In the genomic region with DNA sequence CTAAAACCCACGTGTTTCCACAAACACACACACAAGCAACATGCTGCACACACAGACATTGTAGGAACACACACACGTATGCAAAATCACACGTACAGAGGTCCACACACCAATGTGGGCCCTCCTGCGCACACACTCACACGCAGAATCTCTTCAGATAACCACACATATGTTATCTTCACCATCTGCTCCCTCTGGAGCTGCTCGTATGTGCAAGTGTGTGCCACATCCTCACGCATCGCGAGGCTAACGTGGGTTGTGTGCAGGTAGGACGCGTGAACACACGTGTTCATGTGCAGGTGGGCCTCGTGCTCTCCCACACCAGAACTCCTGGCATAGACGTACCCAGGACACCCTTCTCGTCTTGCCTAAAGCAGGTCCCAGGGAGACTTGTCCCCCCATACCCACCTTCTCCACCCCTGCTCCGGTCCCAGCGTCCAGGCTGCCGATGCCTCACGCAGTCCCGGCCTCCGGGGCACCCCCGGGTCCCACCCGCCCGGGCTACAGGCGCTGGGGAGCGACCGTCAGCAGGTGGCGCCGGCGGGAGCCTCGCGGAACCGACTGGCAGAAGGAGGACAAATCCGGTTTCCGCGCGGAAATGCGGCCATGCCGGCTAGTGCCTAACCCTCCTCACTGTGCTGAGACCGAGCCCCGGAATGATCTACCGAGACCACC, we compare ENCODE assay signal across 9 cellular contexts. TPM values are rescaled to one million over a fixed set of nuclear protein-coding genes. Genes with fewer than 3 reads are reported as not detected.
DNase-seq lines count a peak whose midpoint lies in the region; ATAC-seq and TF ChIP-seq lines count a peak whose summit lies in the region.
"Had no signal": no experiment of that assay in that cellular context is flagged by ENCODE, and none has a peak within 500 bp of the region (broad histone marks: within the 10 kb centered on the region; RNA-seq: fewer than 3 reads in every experiment).

No MANE protein-coding gene starts in this region.

- DNase-seq in C1 segment of cervical spinal cord (lab: John Stamatoyannopoulos, UW) (peak in 8 of 14 donors; percentile 23 to 64 (median 38)), SK-MEL-5 (ENCODE audit: low read depth, low spot score) (peak; percentile 6), erythroblast (lab: John Stamatoyannopoulos, UW) (no peak), NCI-H1930 (lab: John Stamatoyannopoulos, UW) (no peak)
- DNase-seq in activated naive CD8-positive, alpha-beta T cell treated with anti-CD3 and anti-CD28 coated beads, Interleukin-2, amount 50 U/mL, for 24 hours: peak; percentile 84
- DNase-seq in stimulated activated effector memory CD8-positive, alpha-beta T cell treated with anti-CD3 and anti-CD28 coated beads, Interleukin-12 subunit alpha, Interleukin-12 subunit beta, amount 100 ng/mL, for 72 hours (ENCODE audit: low spot score in 2 of 2): peak; percentile 47 to 70

- 36% methylated on average over 43 of the region's 43 CpGs for WGBS in liver

- in situ Hi-C loops in SK-MEL-5 (cut with HindIII; ENCODE audit: low pct_unique_long_range_greater_than_20kb, low sequenced_read_pairs): no loop called here

- peak in 1 of 2 donors; percentile 30 for TF ChIP-seq RAD21 in liver (IDR thresholded peaks at IDR 0.05)

- no peaks in the 10 kb centered on the region for H3K36me3 Mint-ChIP-seq in activated naive CD8-positive, alpha-beta T cell treated with anti-CD3 and anti-CD28 coated beads, Interleukin-2, amount 50 U/mL, for 24 hours (ENCODE audit: low read depth)
- no peaks in the 10 kb centered on the region for H3K36me3 Mint-ChIP-seq in stimulated activated effector memory CD8-positive, alpha-beta T cell treated with anti-CD3 and anti-CD28 coated beads, Interleukin-12 subunit alpha, Interleukin-12 subunit beta, amount 100 ng/mL, for 72 hours

- TF ChIP-seq POLR2A in erythroblast (IDR thresholded peaks at IDR 0.05; ENCODE audit: low read length): no peak

- H3K9ac ChIP-seq in liver (ENCODE audit: low read depth in 1 of 2, low read length in 2 of 2): no peak overlapping the region

- peaks cover 19% of the 10 kb centered on the region for H3K27me3 Mint-ChIP-seq in activated naive CD8-positive, alpha-beta T cell treated with anti-CD3 and anti-CD28 coated beads, Interleukin-2, amount 50 U/mL, for 24 hours

- H3K4me3 Mint-ChIP-seq in activated naive CD8-positive, alpha-beta T cell treated with anti-CD3 and anti-CD28 coated beads, Interleukin-2, amount 50 U/mL, for 24 hours: peak overlapping the region; percentile 83
- H3K4me3 Mint-ChIP-seq in stimulated activated effector memory CD8-positive, alpha-beta T cell treated with anti-CD3 and anti-CD28 coated beads, Interleukin-12 subunit alpha, Interleukin-12 subunit beta, amount 100 ng/mL, for 72 hours: peak overlapping the region; percentile 79

- no peaks in the 10 kb centered on the region for H3K4me1 ChIP-seq in liver (ENCODE audit: control insufficient read depth in 4 of 4, insufficient read depth in 4 of 4, low read length in 3 of 4)

- peak overlapping the region; percentile 84 for H3K27ac Mint-ChIP-seq in activated naive CD8-positive, alpha-beta T cell treated with anti-CD3 and anti-CD28 coated beads, Interleukin-2, amount 50 U/mL, for 24 hours
- peak overlapping the region; percentile 89 for H3K27ac Mint-ChIP-seq in stimulated activated effector memory CD8-positive, alpha-beta T cell treated with anti-CD3 and anti-CD28 coated beads, Interleukin-12 subunit alpha, Interleukin-12 subunit beta, amount 100 ng/mL, for 72 hours

- no peak overlapping the region for H3K4me3 ChIP-seq in liver (ENCODE audit: low read depth in 1 of 3, low read length in 3 of 3)

- peaks cover 0 to 5% (median 2%) of the 10 kb centered on the region in 4 donors for H3K27me3 ChIP-seq in liver (ENCODE audit: control insufficient read depth in 4 of 4, insufficient read depth in 4 of 4, low read length in 3 of 4)

- peak; percentile 81 for ATAC-seq in activated naive CD8-positive, alpha-beta T cell treated with anti-CD3 and anti-CD28 coated beads, Interleukin-2, amount 50 U/mL, for 24 hours
- peak; percentile 73 for ATAC-seq in stimulated activated effector memory CD8-positive, alpha-beta T cell treated with anti-CD3 and anti-CD28 coated beads, Interleukin-12 subunit alpha, Interleukin-12 subunit beta, amount 100 ng/mL, for 72 hours
- no peak for ATAC-seq in HG03135 (IDR thresholded peaks at IDR 0.05; ENCODE audit: unreplicated experiment)

- H3K27ac ChIP-seq in liver (ENCODE audit: low read depth in 1 of 2, low read length in 2 of 2): no peak overlapping the region

- H3K36me3 ChIP-seq in liver (ENCODE audit: control insufficient read depth in 4 of 4, insufficient read depth in 3 of 4, low read depth in 1 of 4, low read length in 3 of 4): no peaks in the 10 kb centered on the region

- TF ChIP-seq CTCF in liver (IDR thresholded peaks at IDR 0.05; ENCODE audit: low read depth, low read length, missing input control): peak; percentile 6

- H3K9me3 Mint-ChIP-seq in activated naive CD8-positive, alpha-beta T cell treated with anti-CD3 and anti-CD28 coated beads, Interleukin-2, amount 50 U/mL, for 24 hours: no peaks in the 10 kb centered on the region
- peaks cover 2% of the 10 kb centered on the region for H3K9me3 Mint-ChIP-seq in stimulated activated effector memory CD8-positive, alpha-beta T cell treated with anti-CD3 and anti-CD28 coated beads, Interleukin-12 subunit alpha, Interleukin-12 subunit beta, amount 100 ng/mL, for 72 hours

- H3K4me1 Mint-ChIP-seq in activated naive CD8-positive, alpha-beta T cell treated with anti-CD3 and anti-CD28 coated beads, Interleukin-2, amount 50 U/mL, for 24 hours: peaks cover 14% of the 10 kb centered on the region
- H3K4me1 Mint-ChIP-seq in stimulated activated effector memory CD8-positive, alpha-beta T cell treated with anti-CD3 and anti-CD28 coated beads, Interleukin-12 subunit alpha, Interleukin-12 subunit beta, amount 100 ng/mL, for 72 hours: peaks cover 19% of the 10 kb centered on the region

- H3K9me3 ChIP-seq in liver (ENCODE audit: control insufficient read depth in 4 of 4, low read length in 3 of 4): no peaks in the 10 kb centered on the region

TF ChIP-seq in liver, 16 proteins besides CTCF, POLR2A, EP300 and RAD21:
- no peak for TF ChIP-seq FOXA2 (IDR thresholded peaks at IDR 0.05)
- TF ChIP-seq, protein P1, sequence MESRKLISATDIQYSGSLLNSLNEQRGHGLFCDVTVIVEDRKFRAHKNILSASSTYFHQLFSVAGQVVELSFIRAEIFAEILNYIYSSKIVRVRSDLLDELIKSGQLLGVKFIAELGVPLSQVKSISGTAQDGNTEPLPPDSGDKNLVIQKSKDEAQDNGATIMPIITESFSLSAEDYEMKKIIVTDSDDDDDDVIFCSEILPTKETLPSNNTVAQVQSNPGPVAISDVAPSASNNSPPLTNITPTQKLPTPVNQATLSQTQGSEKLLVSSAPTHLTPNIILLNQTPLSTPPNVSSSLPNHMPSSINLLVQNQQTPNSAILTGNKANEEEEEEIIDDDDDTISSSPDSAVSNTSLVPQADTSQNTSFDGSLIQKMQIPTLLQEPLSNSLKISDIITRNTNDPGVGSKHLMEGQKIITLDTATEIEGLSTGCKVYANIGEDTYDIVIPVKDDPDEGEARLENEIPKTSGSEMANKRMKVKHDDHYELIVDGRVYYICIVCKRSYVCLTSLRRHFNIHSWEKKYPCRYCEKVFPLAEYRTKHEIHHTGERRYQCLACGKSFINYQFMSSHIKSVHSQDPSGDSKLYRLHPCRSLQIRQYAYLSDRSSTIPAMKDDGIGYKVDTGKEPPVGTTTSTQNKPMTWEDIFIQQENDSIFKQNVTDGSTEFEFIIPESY (IDR thresholded peaks at IDR 0.05): no peak
- TF ChIP-seq GABPA (IDR thresholded peaks at IDR 0.05 in 1 of 2, conservative IDR thresholded peaks at IDR 0.05 in 1 of 2): no peak
- TF ChIP-seq TAF1 (conservative IDR thresholded peaks at IDR 0.05): no peak
- TF ChIP-seq, protein P2, sequence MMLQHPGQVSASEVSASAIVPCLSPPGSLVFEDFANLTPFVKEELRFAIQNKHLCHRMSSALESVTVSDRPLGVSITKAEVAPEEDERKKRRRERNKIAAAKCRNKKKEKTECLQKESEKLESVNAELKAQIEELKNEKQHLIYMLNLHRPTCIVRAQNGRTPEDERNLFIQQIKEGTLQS (IDR thresholded peaks at IDR 0.05): no peak
- TF ChIP-seq, protein P3, sequence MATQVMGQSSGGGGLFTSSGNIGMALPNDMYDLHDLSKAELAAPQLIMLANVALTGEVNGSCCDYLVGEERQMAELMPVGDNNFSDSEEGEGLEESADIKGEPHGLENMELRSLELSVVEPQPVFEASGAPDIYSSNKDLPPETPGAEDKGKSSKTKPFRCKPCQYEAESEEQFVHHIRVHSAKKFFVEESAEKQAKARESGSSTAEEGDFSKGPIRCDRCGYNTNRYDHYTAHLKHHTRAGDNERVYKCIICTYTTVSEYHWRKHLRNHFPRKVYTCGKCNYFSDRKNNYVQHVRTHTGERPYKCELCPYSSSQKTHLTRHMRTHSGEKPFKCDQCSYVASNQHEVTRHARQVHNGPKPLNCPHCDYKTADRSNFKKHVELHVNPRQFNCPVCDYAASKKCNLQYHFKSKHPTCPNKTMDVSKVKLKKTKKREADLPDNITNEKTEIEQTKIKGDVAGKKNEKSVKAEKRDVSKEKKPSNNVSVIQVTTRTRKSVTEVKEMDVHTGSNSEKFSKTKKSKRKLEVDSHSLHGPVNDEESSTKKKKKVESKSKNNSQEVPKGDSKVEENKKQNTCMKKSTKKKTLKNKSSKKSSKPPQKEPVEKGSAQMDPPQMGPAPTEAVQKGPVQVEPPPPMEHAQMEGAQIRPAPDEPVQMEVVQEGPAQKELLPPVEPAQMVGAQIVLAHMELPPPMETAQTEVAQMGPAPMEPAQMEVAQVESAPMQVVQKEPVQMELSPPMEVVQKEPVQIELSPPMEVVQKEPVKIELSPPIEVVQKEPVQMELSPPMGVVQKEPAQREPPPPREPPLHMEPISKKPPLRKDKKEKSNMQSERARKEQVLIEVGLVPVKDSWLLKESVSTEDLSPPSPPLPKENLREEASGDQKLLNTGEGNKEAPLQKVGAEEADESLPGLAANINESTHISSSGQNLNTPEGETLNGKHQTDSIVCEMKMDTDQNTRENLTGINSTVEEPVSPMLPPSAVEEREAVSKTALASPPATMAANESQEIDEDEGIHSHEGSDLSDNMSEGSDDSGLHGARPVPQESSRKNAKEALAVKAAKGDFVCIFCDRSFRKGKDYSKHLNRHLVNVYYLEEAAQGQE (IDR thresholded peaks at IDR 0.05): no peak
- TF ChIP-seq NR2F2 (IDR thresholded peaks at IDR 0.05): no peak
- TF ChIP-seq, protein P4, sequence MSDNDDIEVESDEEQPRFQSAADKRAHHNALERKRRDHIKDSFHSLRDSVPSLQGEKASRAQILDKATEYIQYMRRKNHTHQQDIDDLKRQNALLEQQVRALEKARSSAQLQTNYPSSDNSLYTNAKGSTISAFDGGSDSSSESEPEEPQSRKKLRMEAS (IDR thresholded peaks at IDR 0.05): no peak
- TF ChIP-seq HNF4A (conservative IDR thresholded peaks at IDR 0.05): no peak
- no peak for TF ChIP-seq JUND (IDR thresholded peaks at IDR 0.05)
- no peak for TF ChIP-seq FOXA1 (IDR thresholded peaks at IDR 0.05)

RNA-seq across cellular contexts. Expression of gene IGSF9B, which starts 10.3 kb away (rescaled TPM):
- total RNA-seq in SK-MEL-5 (2014; rRNA removed; shearing (Covaris generic)): 0.61 and 1.4 TPM in 2 replicates
- polyA plus RNA-seq in SK-MEL-5 (2015; cell fraction: cytosol; rRNA removed): 1.6 and 2.1 TPM in 2 replicates
- 16.5 and 20.1 TPM in 2 replicates for polyA plus RNA-seq in SK-MEL-5 (2015; cell fraction: nucleus; rRNA removed)
- under 1 TPM; 0.09 to 0.33 TPM for total RNA-seq in liver
- polyA plus RNA-seq in liver: under 1 TPM in 1 of 2 donors, not detected in 1; 0.07 TPM
- total RNA-seq: dermis microvascular lymphatic vessel endothelial cell had no signal

Comparison
In these comparisons a context has a peak if more than half of its experiments do, and no peak if none do; other contexts are left out.
1. DNase-seq: peak in C1 segment of cervical spinal cord (8 of 14), SK-MEL-5 (single experiment), activated naive CD8-positive, alpha-beta T cell treated with anti-CD3 and anti-CD28 coated beads, Interleukin-2, amount 50 U/mL, for 24 hours (single experiment) and stimulated activated effector memory CD8-positive, alpha-beta T cell treated with anti-CD3 and anti-CD28 coated beads, Interleukin-12 subunit alpha, Interleukin-12 subunit beta, amount 100 ng/mL, for 72 hours (2 of 2); none in erythroblast (0 of 2) and NCI-H1930 (0 of 2).